Comparison of ENCODE assay signal across 12 cellular contexts in the genomic region with DNA sequence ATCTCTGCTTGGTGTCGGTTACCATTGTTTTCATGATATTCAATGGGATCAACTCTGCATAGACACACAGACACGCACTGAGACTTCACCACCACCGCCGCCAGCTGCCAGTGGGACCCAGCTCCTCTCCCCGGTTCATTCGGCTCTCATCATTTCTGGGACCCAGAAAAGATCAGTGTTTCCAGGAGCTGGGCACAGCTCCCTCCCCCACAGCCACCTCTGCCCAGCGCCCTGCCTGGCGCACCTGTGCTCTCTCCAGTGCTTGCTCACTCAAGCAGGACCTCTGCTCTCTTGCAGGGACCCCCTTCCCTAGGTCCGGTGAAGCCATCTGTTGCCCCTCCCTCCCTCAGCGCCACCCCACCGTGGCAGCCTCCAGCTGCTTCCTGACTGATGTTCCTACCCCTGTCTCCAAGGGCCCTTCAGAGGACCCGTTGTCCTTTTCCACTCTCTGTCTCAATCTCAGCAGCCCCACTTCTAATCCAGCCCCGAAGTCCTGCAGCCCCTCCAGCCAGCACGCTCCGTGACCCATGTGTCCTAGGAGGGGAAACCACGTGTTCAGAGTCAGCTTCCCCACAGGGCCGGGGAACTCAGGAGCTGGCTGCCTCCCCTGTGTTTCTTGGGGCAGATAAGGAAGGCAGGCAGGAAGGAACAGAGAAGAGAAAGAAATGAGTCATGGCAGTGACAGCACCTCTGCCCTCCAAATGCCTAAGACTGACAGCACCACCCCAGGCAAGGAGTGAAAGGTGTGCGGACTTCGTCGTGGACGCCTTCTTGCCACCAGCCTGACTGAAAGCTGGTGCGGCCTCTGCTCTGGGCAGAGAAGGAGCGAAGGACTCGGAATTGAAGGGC.
A peak's percentile ranks its signal among the peaks of the same experiment; 100 is the strongest.
DNase-seq lines count a peak whose midpoint lies in the region; ATAC-seq and TF ChIP-seq lines count a peak whose summit lies in the region.
"Had no signal": no experiment of that assay in that cellular context is flagged by ENCODE, and none has a peak within 500 bp of the region (broad histone marks: within the 10 kb centered on the region; RNA-seq: fewer than 3 reads in every experiment).

No MANE protein-coding gene starts in this region.

- H3K9ac ChIP-seq in OCI-LY3 (ENCODE audit: low read length) = peak overlapping the region; percentile 19; the same call in 1 of the 2 replicates

- H3K4me1 ChIP-seq in OCI-LY3 (ENCODE audit: low read length) = peaks cover 23% of the 10 kb centered on the region
- H3K4me1 ChIP-seq: prostate gland had no signal

- peak overlapping the region; percentile 62 for H3K4me2 ChIP-seq in OCI-LY3 (ENCODE audit: low read length)

- no peaks in the 10 kb centered on the region for H3K36me3 ChIP-seq in OCI-LY3 (replicated peaks; ENCODE audit: low read depth, low read length)
- H3K36me3 ChIP-seq: prostate gland, thyroid gland had no signal

- peaks cover 20% of the 10 kb centered on the region for H3K27me3 ChIP-seq in OCI-LY3 (ENCODE audit: low read depth, low read length)
- H3K27me3 ChIP-seq: thyroid gland had no signal

- peak overlapping the region; percentile 61 for H2AFZ ChIP-seq in OCI-LY3 (ENCODE audit: low read depth, low read length)

- no peaks in the 10 kb centered on the region for H3K9me3 ChIP-seq in OCI-LY3 (ENCODE audit: insufficient read depth, low read length)
- H3K9me3 ChIP-seq: prostate gland, thyroid gland had no signal

- no peak for ATAC-seq in GM19452 (IDR thresholded peaks at IDR 0.05; ENCODE audit: unreplicated experiment)
- no peak for ATAC-seq in GM21367 (IDR thresholded peaks at IDR 0.05; ENCODE audit: unreplicated experiment)
- ATAC-seq in HG02610 (IDR thresholded peaks at IDR 0.05; ENCODE audit: unreplicated experiment) = no peak

- DNase-seq in NCI-H1694 treated with DMSO at 0.1 percent for 48 hours (lab: John Stamatoyannopoulos, UW) (peak; percentile 45), NCI-H1694 (lab: John Stamatoyannopoulos, UW) (no peak), HT-29 (ENCODE audit: low spot score) (peak; percentile 36), left kidney (ENCODE audit: low read depth, low spot score) (peak; percentile 51)
- DNase-seq: activated CD4-positive, alpha-beta T cell treated with anti-CD3 and anti-CD28 coated beads for 4 hours; NCI-H1930; thyroid gland had no signal

- TF ChIP-seq CTCF in OCI-LY3 (IDR thresholded peaks at IDR 0.05; ENCODE audit: low read depth, low read length) = no peak

- H3K4me3 ChIP-seq in OCI-LY3 (ENCODE audit: low read length) = peak overlapping the region; percentile 35
- H3K4me3 ChIP-seq: prostate gland, thyroid gland had no signal

- H3K79me2 ChIP-seq in OCI-LY3 (ENCODE audit: low read length) = no peaks in the 10 kb centered on the region

- H3K27ac ChIP-seq in OCI-LY3 (ENCODE audit: low read length) = no peak overlapping the region
- H3K27ac ChIP-seq: prostate gland, thyroid gland had no signal

- H4K20me1 ChIP-seq in OCI-LY3 (ENCODE audit: insufficient read depth, low read length) = no peaks in the 10 kb centered on the region
